ENCODE assay signal across 8 cellular contexts in genomic region chr9:75087279-75087823, GRCh38. TPM values are rescaled to one million over a fixed set of nuclear protein-coding genes. Genes with fewer than 3 reads are reported as not detected.
A peak's percentile ranks its signal among the peaks of the same experiment; 100 is the strongest.
DNase-seq lines count a peak whose midpoint lies in the region; ATAC-seq and TF ChIP-seq lines count a peak whose summit lies in the region.

No MANE protein-coding gene starts in this region.

- DNase-seq in GM10266 (ENCODE audit: extremely low spot score): peak; percentile 11
- peak; percentile 49 for DNase-seq in activated CD4-positive, alpha-beta T cell treated with anti-CD3 and anti-CD28 coated beads for 48 hours
- no peak for DNase-seq in tibial nerve (ENCODE audit: low spot score in 2 of 2)

- H2AFZ ChIP-seq in Loucy (ENCODE audit: low read length): peak overlapping the region; percentile 83

- TF ChIP-seq CTCF in GM10266 (IDR thresholded peaks at IDR 0.05; ENCODE audit: control insufficient read depth, insufficient read depth, low read depth, missing control alignments) (no peak), Loucy (conservative IDR thresholded peaks at IDR 0.05; ENCODE audit: low read length) (no peak; the same call in 1 of the 2 replicates), tibial nerve (IDR thresholded peaks at IDR 0.05) (no peak)

- H3K36me3 ChIP-seq in Loucy (ENCODE audit: insufficient read depth, low read length) (no peaks in the 10 kb centered on the region), endocrine pancreas (ENCODE audit: control insufficient read depth, insufficient read depth, low read length) (no peaks in the 10 kb centered on the region), muscle layer of duodenum (ENCODE audit: control insufficient read depth in 1 of 2, insufficient read depth in 2 of 2, low read length in 2 of 2) (no peaks in the 10 kb centered on the region), tibial nerve (peaks cover 0 to 6% (median 0%) of the 10 kb centered on the region in 3 donors)

- no peak for TF ChIP-seq POLR2A in tibial nerve (IDR thresholded peaks at IDR 0.05)

- no peaks in the 10 kb centered on the region for H3F3A ChIP-seq in Loucy (ENCODE audit: low read depth)

- ATAC-seq in GM21737 (IDR thresholded peaks at IDR 0.05; ENCODE audit: unreplicated experiment) (peak; percentile 20), GM21526 (IDR thresholded peaks at IDR 0.05; ENCODE audit: low FRiP score, unreplicated experiment) (no peak)

- no peaks in the 10 kb centered on the region for H3K9me2 ChIP-seq in Loucy (replicated peaks; ENCODE audit: low read depth, low read length)

- H3K79me2 ChIP-seq in Loucy (ENCODE audit: insufficient read depth, low read length): peaks cover 26% of the 10 kb centered on the region

- H3K27ac ChIP-seq in muscle layer of duodenum (ENCODE audit: low read length) (peak overlapping the region; percentile 88), tibial nerve (peak overlapping the region; percentile 89 to 98 (median 94))

- H3K9me3 ChIP-seq in Loucy (ENCODE audit: insufficient read depth, low read depth, low read length) (no peaks in the 10 kb centered on the region), endocrine pancreas (ENCODE audit: control insufficient read depth, low read length) (no peaks in the 10 kb centered on the region), muscle layer of duodenum (ENCODE audit: control insufficient read depth in 1 of 2, low read length in 2 of 2) (no peaks in the 10 kb centered on the region), tibial nerve (no peaks in the 10 kb centered on the region)

- TF ChIP-seq EP300 in tibial nerve (IDR thresholded peaks at IDR 0.05): peak in 1 of 2 donors; percentile 3

- H3K9ac ChIP-seq in Loucy (ENCODE audit: low read depth, low read length, poor library complexity, severe bottlenecking): peak overlapping the region; percentile 75
- H3K9ac ChIP-seq in endocrine pancreas (ENCODE audit: control insufficient read depth, insufficient read depth, low read length): peak overlapping the region; percentile 89

- peak overlapping the region; percentile 64 for H3K4me2 ChIP-seq in Loucy (ENCODE audit: low read depth, low read length, poor library complexity, severe bottlenecking)

- H3K27me3 ChIP-seq in Loucy (ENCODE audit: insufficient read depth, low read length, poor library complexity, severe bottlenecking): no peaks in the 10 kb centered on the region
- no peaks in the 10 kb centered on the region for H3K27me3 ChIP-seq in endocrine pancreas (ENCODE audit: control insufficient read depth, insufficient read depth, low read length)
- no peaks in the 10 kb centered on the region for H3K27me3 ChIP-seq in muscle layer of duodenum (ENCODE audit: low read depth, low read length)
- H3K27me3 ChIP-seq in tibial nerve: no peaks in the 10 kb centered on the region

- H4K20me1 ChIP-seq in Loucy (ENCODE audit: insufficient read depth, low read length, poor library complexity, severe bottlenecking): peaks cover 10% of the 10 kb centered on the region

- H3K4me1 ChIP-seq in Loucy (ENCODE audit: insufficient read depth, low read length, poor library complexity, severe bottlenecking): peaks cover 36% of the 10 kb centered on the region
- peaks cover 13% of the 10 kb centered on the region for H3K4me1 ChIP-seq in endocrine pancreas (ENCODE audit: control insufficient read depth, insufficient read depth, low read length)
- peaks cover 13 to 30% of the 10 kb centered on the region in 2 donors for H3K4me1 ChIP-seq in muscle layer of duodenum (ENCODE audit: control insufficient read depth in 1 of 2, insufficient read depth in 2 of 2, low read length in 2 of 2)
- H3K4me1 ChIP-seq in tibial nerve: peaks cover 0 to 45% (median 18%) of the 10 kb centered on the region in 4 donors

- 4 to 6% methylated on average over 20 of the region's 20 CpGs for WGBS in tibial nerve, 2 donors

- H3K4me3 ChIP-seq in Loucy (ENCODE audit: low read length, poor library complexity, severe bottlenecking): peak overlapping the region; percentile 89
- peak overlapping the region; percentile 86 for H3K4me3 ChIP-seq in endocrine pancreas (ENCODE audit: control insufficient read depth, insufficient read depth, low read length)
- peak overlapping the region; percentile 74 to 88 for H3K4me3 ChIP-seq in muscle layer of duodenum (ENCODE audit: low read depth in 1 of 2, low read length in 2 of 2)
- H3K4me3 ChIP-seq in tibial nerve: peak overlapping the region; percentile 78 to 96 (median 94)

RNA-seq across cellular contexts. Expression of gene NMRK1, which starts 0.6 kb away (rescaled TPM):
- total RNA-seq in tibial nerve: 10 to 100 TPM; 11.1 to 35.0 (median 16.2) TPM

RNA-seq across cellular contexts. Expression of gene OSTF1, which starts 1.0 kb away (rescaled TPM):
- 10 to 100 TPM; 20.7 to 34.5 (median 24.8) TPM for total RNA-seq in tibial nerve

RNA-seq across cellular contexts. Expression of gene CARNMT1, which starts 59.3 kb away (rescaled TPM):
- 10 to 100 TPM in 3 of 4 donors, 1 to 10 TPM in 1; 5.9 to 19.9 (median 15.6) TPM for total RNA-seq in tibial nerve

Comparison
In these comparisons a context has a peak if more than half of its experiments do, and no peak if none do; other contexts are left out.
1. DNase-seq: peak in GM10266 (single experiment) and activated CD4-positive, alpha-beta T cell treated with anti-CD3 and anti-CD28 coated beads for 48 hours (single experiment); none in tibial nerve (0 of 2).
2. Peak in every context shown above with its lines, with median percentiles within 50 percentile points of each other: H3K4me3 ChIP-seq.